Comparison of ENCODE assay signal across 7 cellular contexts in genomic region chr5:149775785-149776184, GRCh38. TPM values are rescaled to one million over a fixed set of nuclear protein-coding genes. Genes with fewer than 3 reads are reported as not detected.
DNase-seq lines count a peak whose midpoint lies in the region; ATAC-seq, FAIRE-seq and TF ChIP-seq lines count a peak whose summit lies in the region.

No MANE protein-coding gene starts in this region.

- no peak overlapping the region for H3K4me3 Mint-ChIP-seq in nephron

- H3K27me3 Mint-ChIP-seq in nephron (ENCODE audit: low read depth) = peaks cover 3% of the 10 kb centered on the region

- H3K36me3 ChIP-seq in DOHH2 (ENCODE audit: control insufficient read depth, low read length) (peaks cover 28% of the 10 kb centered on the region), GM12878 (ENCODE audit: control insufficient read depth in 2 of 2, insufficient read depth in 2 of 2, low read length in 1 of 2) (peaks cover 3 to 9% of the 10 kb centered on the region in 2 experiments; a peak in 2 of 4 replicates)

- peak; percentile 51 for TF ChIP-seq RAD21 in GM12878 (IDR thresholded peaks at IDR 0.05; ENCODE audit: insufficient read depth, low read depth, low read length)

- TF ChIP-seq POLR2A in GM12878 (IDR thresholded peaks at IDR 0.05; ENCODE audit: low read depth, low read length) (no peak), GM18505 (IDR thresholded peaks at IDR 0.05; ENCODE audit: borderline replicate concordance, extremely low read depth, insufficient read depth, insufficient read length) (no peak)

- H3K4me2 ChIP-seq in DOHH2 (ENCODE audit: low read length) (no peak overlapping the region), GM12878 (ENCODE audit: control insufficient read depth, insufficient read depth) (peak overlapping the region; percentile 61; the same call in 1 of the 2 replicates)

- H3K27me3 ChIP-seq in DOHH2 (ENCODE audit: control insufficient read depth, low read length) (no peaks in the 10 kb centered on the region), GM12878 (replicated peaks in 1 of 2; ENCODE audit: control insufficient read depth in 2 of 2, insufficient read depth in 2 of 2, low read length in 1 of 2) (no peaks in the 10 kb centered on the region)

- RAD21 ChIA-PET in GM12878 (lab: Charles Lee; ENCODE audit: unreplicated experiment) = interaction anchor here (0.8 to 5.5 kb wide), 22 partner anchors 8 to 429 kb away, joined by 3 to 109 read pairs (median 5); partner anchors contain the start of genes PPARGC1B and SLC26A2

- peak overlapping the region in 1 of 3 experiments; percentile 52 for H3K27ac Mint-ChIP-seq in nephron

- TF ChIP-seq CTCF in DOHH2 (IDR thresholded peaks at IDR 0.05; ENCODE audit: low read depth, low read length, poor library complexity, severe bottlenecking) (peak; percentile 69), HFF-Myc (IDR thresholded peaks at IDR 0.05; ENCODE audit: low read depth, low read length, missing control alignments) (peak; percentile 44), GM12878 (IDR thresholded peaks at IDR 0.05 in 2 of 3, conservative IDR thresholded peaks at IDR 0.05 in 1 of 3; ENCODE audit: control insufficient read depth in 2 of 3, extremely low read depth in 1 of 3, insufficient read depth in 1 of 3, low read depth in 3 of 3, low read length in 3 of 3) (peak; percentile 62 to 72 (median 63)), nephron (IDR thresholded peaks at IDR 0.05; ENCODE audit: unreplicated experiment in 3 of 3) (peak; percentile 38 to 54 (median 39))

- H3K4me3 ChIP-seq in DOHH2 (ENCODE audit: low read length) = no peak overlapping the region
- no peak overlapping the region for H3K4me3 ChIP-seq in HFF-Myc (replicated peaks; ENCODE audit: low read depth, low read length)
- no peak overlapping the region for H3K4me3 ChIP-seq in GM12878

- peak; percentile 14 for DNase-seq in HFF-Myc (ENCODE audit: extremely low read depth, low read depth)
- DNase-seq in GM12878 (ENCODE audit: low read depth, low spot score) = peak; percentile 23
- DNase-seq in stimulated activated CD4-positive, alpha-beta T cell treated with anti-CD3 and anti-CD28 coated beads, Interleukin-2, amount 100 ng/mL, for 24 hours = no peak

- H3F3A ChIP-seq in DOHH2 (ENCODE audit: control insufficient read depth, insufficient read depth) = no peaks in the 10 kb centered on the region

- peaks cover 18% of the 10 kb centered on the region for H3K4me1 ChIP-seq in DOHH2 (ENCODE audit: control insufficient read depth, low read length)
- peaks cover 55% of the 10 kb centered on the region for H3K4me1 ChIP-seq in GM12878 (ENCODE audit: control insufficient read depth, insufficient read depth, low read length)

- peak; percentile 72 for ATAC-seq in GM12878
- no peak for ATAC-seq in GM18505 (IDR thresholded peaks at IDR 0.05; ENCODE audit: unreplicated experiment)
- ATAC-seq in HG03039 (IDR thresholded peaks at IDR 0.05; ENCODE audit: unreplicated experiment) = no peak

- H3K79me2 ChIP-seq in DOHH2 (ENCODE audit: control insufficient read depth, low read length) (peaks cover 94% of the 10 kb centered on the region), GM12878 (ENCODE audit: control insufficient read depth, insufficient read depth, low read length) (peaks cover 79% of the 10 kb centered on the region)

- BruUV-seq in GM12878 (replicated peaks; lab: Mats Ljungman, UMichigan) = no TSS peak

- no peak overlapping the region for H2AFZ ChIP-seq in GM12878 (ENCODE audit: control insufficient read depth, low read depth, low read length)

- H3K9me3 Mint-ChIP-seq in nephron = no peaks in the 10 kb centered on the region

- no peak overlapping the region; the same call in 1 of the 2 replicates for H3K9ac ChIP-seq in GM12878 (ENCODE audit: control insufficient read depth, insufficient read depth, low read length)

- no peaks in the 10 kb centered on the region for H3K36me3 Mint-ChIP-seq in nephron (ENCODE audit: low read depth)

- H4K20me1 ChIP-seq in DOHH2 (ENCODE audit: control insufficient read depth, insufficient read depth, low read depth, low read length) (no peaks in the 10 kb centered on the region; the same call in 1 of the 2 replicates), GM12878 (ENCODE audit: control insufficient read depth, insufficient read depth) (no peaks in the 10 kb centered on the region)

- H3K27ac ChIP-seq in DOHH2 (ENCODE audit: low read depth, low read length) (no peak overlapping the region), GM12878 (ENCODE audit: control insufficient read depth, insufficient read depth) (peak overlapping the region; percentile 67)

- H3K9me3 ChIP-seq in DOHH2 (ENCODE audit: control insufficient read depth, insufficient read depth, low read length) (peaks cover 27% of the 10 kb centered on the region), GM12878 (replicated peaks; ENCODE audit: control insufficient read depth, insufficient read depth, low read length) (no peaks in the 10 kb centered on the region)

- peak; percentile 68 for FAIRE-seq in GM12878 (lab: Jason Lieb, UNC)

- in situ Hi-C loops in GM12878 (cut with MboI) = no loop called here

- no peak for TF ChIP-seq EP300 in GM12878 (IDR thresholded peaks at IDR 0.05; ENCODE audit: borderline replicate concordance in 1 of 2, control insufficient read depth in 1 of 2, low read depth in 2 of 2, low read length in 2 of 2)

- POLR2A ChIA-PET in GM12878 (lab: Charles Lee) = interaction anchor here (0.7 to 9.0 kb wide), 9 partner anchors 16 to 136 kb away, joined by 3 to 143 read pairs (median 5); partner anchors contain the start of gene PPARGC1B

- CTCF ChIA-PET in GM12878 (lab: Yijun Ruan, JAX) = interaction anchor here (0.6 to 10.4 kb wide), 41 partner anchors 10 to 143 kb away, joined by 3 to 130 read pairs (median 6); partner anchors contain the start of gene PPARGC1B

- SMC1A ChIA-PET in GM12878 (lab: Charles Lee; ENCODE audit: uncharacterized antibody, unreplicated experiment) = interaction anchor here (0.7 to 12.0 kb wide), 34 partner anchors 9 to 142 kb away, joined by 3 to 329 read pairs (median 5); partner anchors contain the start of gene PPARGC1B

- no peaks in the 10 kb centered on the region for H3K9me2 ChIP-seq in DOHH2 (replicated peaks; ENCODE audit: control insufficient read depth, low read length)

- peaks cover 42% of the 10 kb centered on the region for H3K4me1 Mint-ChIP-seq in nephron

- intact Hi-C loops in GM12878 (cut with micrococcal nuclease; ENCODE audit: unreplicated experiment) = loop anchor here (1.0 to 5.0 kb wide), 5 partner anchors 30 to 138 kb away; partner anchors contain the start of gene PPARGC1B

TF ChIP-seq in GM12878, 131 proteins besides CTCF, POLR2A, EP300 and RAD21 (continues in another document):
- TF ChIP-seq POLR2AphosphoS5 (IDR thresholded peaks at IDR 0.05; ENCODE audit: low read length) (no peak), CEBPB (IDR thresholded peaks at IDR 0.05; ENCODE audit: borderline replicate concordance in 1 of 2, low read depth in 2 of 2, low read length in 2 of 2) (no peak), SMARCA5 (IDR thresholded peaks at IDR 0.05) (0 out of 2 replicates have a peak, but pooled peaks have one; percentile 40), PRDM15 (CRISPR knock-in tag; IDR thresholded peaks at IDR 0.05) (no peak)

RNA-seq across cellular contexts. Expression of gene PPARGC1B, which starts 45.7 kb away (rescaled TPM):
- 55.8 and 60.6 TPM in 2 replicates for total RNA-seq in GM12878 (2013; cell fraction: nucleolus; rRNA removed)
- total RNA-seq in GM12878 (2014; rRNA removed) (5.3 and 6.4 TPM in 2 replicates), GM12878 (2014; rRNA removed; fragmentation: Illumina TruSeq; extraction: Trizol) (5.8 and 6.1 TPM in 2 replicates), GM12878 (2021) (18.1 and 20.5 TPM in 2 replicates)
- polyA plus RNA-seq in GM12878 (2011; ENCODE audit: low read depth) = 2.5 TPM
- polyA plus RNA-seq in GM12878 (2011; rRNA removed) (3.0 and 4.7 TPM in 2 replicates), GM12878 (2014; fragmentation: Illumina TruSeq; extraction: Trizol) (7.8 and 8.6 TPM in 2 replicates), GM12878 (2014; fragmentation: Nextera tagmentation; extraction: Ambion mirVana) (1 to 10 TPM; 1.8 to 2.5 TPM), GM12878 (2014; rRNA removed) (7.3 and 7.5 TPM in 2 replicates), GM12878 (2016; fragmentation: Nextera tagmentation; extraction: Ambion mirVana) (10 to 100 TPM; 10.4 to 10.7 TPM)
- 3.2 and 4.0 TPM in 2 replicates for polyA plus RNA-seq in GM12878 (2011; cell fraction: cytosol; rRNA removed)
- 24.1 and 34.3 TPM in 2 replicates for polyA plus RNA-seq in GM12878 (2011; cell fraction: nucleus; rRNA removed)
- polyA plus RNA-seq in GM12878 (2012) = 3.1 and 3.8 TPM in 2 replicates
- 9.2 and 10.7 TPM in 2 replicates for polyA minus RNA-seq in GM12878 (2011; rRNA and poly(A)+ RNA removed)
- polyA minus RNA-seq in GM12878 (2011; cell fraction: cytosol; rRNA and poly(A)+ RNA removed) = 5.5 and 6.4 TPM in 2 replicates
- 11.2 and 19.8 TPM in 2 replicates for polyA minus RNA-seq in GM12878 (2011; cell fraction: nucleus; rRNA and poly(A)+ RNA removed)

Comparison
In these comparisons a context has a peak if more than half of its experiments do, and no peak if none do; other contexts are left out.
1. DNase-seq: peak in HFF-Myc (single experiment) and GM12878 (single experiment); none in stimulated activated CD4-positive, alpha-beta T cell treated with anti-CD3 and anti-CD28 coated beads, Interleukin-2, amount 100 ng/mL, for 24 hours (0 of 2).
2. Peak in every context shown above with its lines, with median percentiles within 50 percentile points of each other: CTCF ChIP-seq.